1 cellular context compared by ENCODE assay signal in genomic region chr7:92740134-92740533, GRCh38.
TF ChIP-seq lines count a peak whose summit lies in the region.

No MANE protein-coding gene starts in this region.

TF ChIP-seq in SK-N-SH, 30 proteins besides CTCF, POLR2A, EP300 and RAD21 (continued from another document):
- no peak for TF ChIP-seq ZBTB33 (IDR thresholded peaks at IDR 0.05; ENCODE audit: borderline replicate concordance, low read depth)
- TF ChIP-seq USF2 (IDR thresholded peaks at IDR 0.05; ENCODE audit: borderline replicate concordance, low read depth, low read length), result no peak
- TF ChIP-seq MAX (IDR thresholded peaks at IDR 0.05; ENCODE audit: low read depth), result no peak
- TF ChIP-seq TAF1 (IDR thresholded peaks at IDR 0.05; ENCODE audit: borderline replicate concordance, low read depth, low read length), result no peak
- TF ChIP-seq NFIC (IDR thresholded peaks at IDR 0.05; ENCODE audit: borderline replicate concordance), result no peak
- TF ChIP-seq YY1 (IDR thresholded peaks at IDR 0.05; ENCODE audit: low read depth), result no peak
- TF ChIP-seq EZH2phosphoT487 (IDR thresholded peaks at IDR 0.05; ENCODE audit: borderline replicate concordance, low read depth), result no peak
